Comparison of ENCODE assay signal across 1 cellular context in genomic region chr18:476368-476767, GRCh38.
TF ChIP-seq lines count a peak whose summit lies in the region.

No MANE protein-coding gene starts in this region.

TF ChIP-seq in H1, 55 proteins besides CTCF, POLR2A, EP300 and RAD21:
- TF ChIP-seq HDAC6 (IDR thresholded peaks at IDR 0.05; ENCODE audit: low read depth, low read length) (no peak), CTBP2 (IDR thresholded peaks at IDR 0.05; ENCODE audit: borderline replicate concordance, insufficient read depth, insufficient read length, low read length) (no peak), CEBPB (IDR thresholded peaks at IDR 0.05; ENCODE audit: low read depth, low read length) (no peak), NANOG (IDR thresholded peaks at IDR 0.05; ENCODE audit: insufficient read depth, low read depth, low read length, poor library complexity, severe bottlenecking) (no peak), TEAD4 (IDR thresholded peaks at IDR 0.05; ENCODE audit: low read depth, low read length) (no peak), PHF8 (conservative IDR thresholded peaks at IDR 0.05; ENCODE audit: low read depth, low read length) (no peak), CBX8 (IDR thresholded peaks at IDR 0.05; ENCODE audit: borderline replicate concordance, low read depth, low read length) (no peak), USF2 (IDR thresholded peaks at IDR 0.05; ENCODE audit: low read length) (no peak), TAF1 (IDR thresholded peaks at IDR 0.05; ENCODE audit: low read depth, low read length) (no peak)
- TF ChIP-seq, protein P1, sequence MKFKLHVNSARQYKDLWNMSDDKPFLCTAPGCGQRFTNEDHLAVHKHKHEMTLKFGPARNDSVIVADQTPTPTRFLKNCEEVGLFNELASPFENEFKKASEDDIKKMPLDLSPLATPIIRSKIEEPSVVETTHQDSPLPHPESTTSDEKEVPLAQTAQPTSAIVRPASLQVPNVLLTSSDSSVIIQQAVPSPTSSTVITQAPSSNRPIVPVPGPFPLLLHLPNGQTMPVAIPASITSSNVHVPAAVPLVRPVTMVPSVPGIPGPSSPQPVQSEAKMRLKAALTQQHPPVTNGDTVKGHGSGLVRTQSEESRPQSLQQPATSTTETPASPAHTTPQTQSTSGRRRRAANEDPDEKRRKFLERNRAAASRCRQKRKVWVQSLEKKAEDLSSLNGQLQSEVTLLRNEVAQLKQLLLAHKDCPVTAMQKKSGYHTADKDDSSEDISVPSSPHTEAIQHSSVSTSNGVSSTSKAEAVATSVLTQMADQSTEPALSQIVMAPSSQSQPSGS (IDR thresholded peaks at IDR 0.05; ENCODE audit: low read length): no peak
